Comparison of ENCODE assay signal across 11 cellular contexts in genomic region chr5:177508837-177509236, GRCh38. TPM values are rescaled to one million over a fixed set of nuclear protein-coding genes. Genes with fewer than 3 reads are reported as not detected.
DNase-seq lines count a peak whose midpoint lies in the region; ATAC-seq, FAIRE-seq and TF ChIP-seq lines count a peak whose summit lies in the region.
"Had no signal": no experiment of that assay in that cellular context is flagged by ENCODE, and none has a peak within 500 bp of the region (broad histone marks: within the 10 kb centered on the region; RNA-seq: fewer than 3 reads in every experiment).

No MANE protein-coding gene starts in this region.

- no peak for TF ChIP-seq EP300 in gastroesophageal sphincter (IDR thresholded peaks at IDR 0.05)

- H3K9me3 ChIP-seq in Loucy (ENCODE audit: insufficient read depth, low read depth, low read length) (no peaks in the 10 kb centered on the region), gastroesophageal sphincter (no peaks in the 10 kb centered on the region), small intestine (ENCODE audit: control insufficient read depth, low read depth) (no peaks in the 10 kb centered on the region)

- H4K20me1 ChIP-seq in Loucy (ENCODE audit: insufficient read depth, low read length, poor library complexity, severe bottlenecking): no peaks in the 10 kb centered on the region

- H2AFZ ChIP-seq in Loucy (ENCODE audit: low read length): no peak overlapping the region

- no peak for FAIRE-seq in small intestine (lab: Jason Lieb, UNC)

- no peak for TF ChIP-seq POLR2A in gastroesophageal sphincter (IDR thresholded peaks at IDR 0.05)

- no peaks in the 10 kb centered on the region for H3K9me2 ChIP-seq in Loucy (replicated peaks; ENCODE audit: low read depth, low read length)

- CTCF ChIA-PET in activated CD4-positive, alpha-beta memory T cell treated with anti-CD3 and anti-CD28 coated beads for 36 hours (lab: Charles Lee): interaction anchor here (0.6 to 3.2 kb wide), 5 partner anchors 8 to 898 kb away, joined by 3 to 12 read pairs (median 4); no protein-coding TSS in a partner anchor

- peak overlapping the region; percentile 57 for H3K4me2 ChIP-seq in Loucy (ENCODE audit: low read depth, low read length, poor library complexity, severe bottlenecking)

- H3K27ac ChIP-seq in gastroesophageal sphincter (peak overlapping the region in 2 of 4 donors; percentile 45 to 56), small intestine (ENCODE audit: low read depth in 1 of 2, low read length in 1 of 2) (peak overlapping the region in 1 of 2 donors; percentile 74)

- no peaks in the 10 kb centered on the region for H3K9me3 Mint-ChIP-seq in natural killer cell treated with Interleukin-12 subunit alpha and Interleukin-12 subunit beta and Interleukin-15 and Interleukin-18, amount 100 ng/mL, for 72 hours
- no peaks in the 10 kb centered on the region for H3K9me3 Mint-ChIP-seq in natural killer cell
- H3K9me3 Mint-ChIP-seq in activated CD4-positive, alpha-beta memory T cell treated with anti-CD3 and anti-CD28 coated beads for 36 hours: no peaks in the 10 kb centered on the region
- H3K9me3 Mint-ChIP-seq: neural crest cell had no signal

- no peak for ATAC-seq in natural killer cell treated with Interleukin-12 subunit alpha and Interleukin-12 subunit beta and Interleukin-15 and Interleukin-18, amount 100 ng/mL, for 72 hours
- ATAC-seq in natural killer cell: no peak
- peak; percentile 2 for ATAC-seq in esophagus mucosa
- no peak for ATAC-seq in gastroesophageal sphincter
- ATAC-seq: activated CD8-positive, alpha-beta memory T cell treated with anti-CD3 and anti-CD28 coated beads, Interleukin-2, amount 10 ng/mL, durations not matched to agents 7 days and 5 days had no signal

- peaks cover 13% of the 10 kb centered on the region; the same call in 1 of the 2 replicates for H3K79me2 ChIP-seq in Loucy (ENCODE audit: insufficient read depth, low read length)

- POLR2A ChIA-PET in activated CD4-positive, alpha-beta memory T cell treated with anti-CD3 and anti-CD28 coated beads for 36 hours (lab: Charles Lee): no interaction called here

- peaks cover 10% of the 10 kb centered on the region for H3K4me1 ChIP-seq in Loucy (ENCODE audit: insufficient read depth, low read length, poor library complexity, severe bottlenecking)
- H3K4me1 ChIP-seq in gastroesophageal sphincter: no peaks in the 10 kb centered on the region
- H3K4me1 ChIP-seq in small intestine (ENCODE audit: control insufficient read depth in 2 of 2, insufficient read depth in 1 of 2, low read depth in 1 of 2, low read length in 1 of 2): no peaks in the 10 kb centered on the region

- H3K4me3 Mint-ChIP-seq in natural killer cell treated with Interleukin-12 subunit alpha and Interleukin-12 subunit beta and Interleukin-15 and Interleukin-18, amount 100 ng/mL, for 72 hours: peak overlapping the region; percentile 76
- H3K4me3 Mint-ChIP-seq in natural killer cell: no peak overlapping the region
- H3K4me3 Mint-ChIP-seq in activated CD4-positive, alpha-beta memory T cell treated with anti-CD3 and anti-CD28 coated beads for 36 hours: no peak overlapping the region
- H3K4me3 Mint-ChIP-seq: activated CD8-positive, alpha-beta memory T cell treated with anti-CD3 and anti-CD28 coated beads, Interleukin-2, amount 10 ng/mL, durations not matched to agents 7 days and 5 days; neural crest cell had no signal

- 40 to 80% methylated on average over 2 to 5 of the region's 8 CpGs for WGBS in gastroesophageal sphincter (ENCODE audit: low coverage in 1 of 2), 2 donors
- 46 to 72% (median 57%) methylated on average over 7 to 8 of the region's 8 CpGs for WGBS in small intestine, 3 donors

- peaks cover 2% of the 10 kb centered on the region for H3K36me3 Mint-ChIP-seq in natural killer cell treated with Interleukin-12 subunit alpha and Interleukin-12 subunit beta and Interleukin-15 and Interleukin-18, amount 100 ng/mL, for 72 hours
- no peaks in the 10 kb centered on the region for H3K36me3 Mint-ChIP-seq in natural killer cell
- peaks cover 24% of the 10 kb centered on the region for H3K36me3 Mint-ChIP-seq in activated CD4-positive, alpha-beta memory T cell treated with anti-CD3 and anti-CD28 coated beads for 36 hours

- H3K9ac ChIP-seq in Loucy (ENCODE audit: low read depth, low read length, poor library complexity, severe bottlenecking): peak overlapping the region; percentile 63

- no peaks in the 10 kb centered on the region for H3F3A ChIP-seq in Loucy (ENCODE audit: low read depth)

- no peaks in the 10 kb centered on the region for H3K27me3 ChIP-seq in Loucy (ENCODE audit: insufficient read depth, low read length, poor library complexity, severe bottlenecking)
- no peaks in the 10 kb centered on the region for H3K27me3 ChIP-seq in gastroesophageal sphincter
- H3K27me3 ChIP-seq in small intestine (ENCODE audit: control insufficient read depth in 2 of 2, insufficient read depth in 2 of 2, low read length in 2 of 2): no peaks in the 10 kb centered on the region

- peak overlapping the region; percentile 57 to 81 for H3K27ac Mint-ChIP-seq in natural killer cell treated with Interleukin-12 subunit alpha and Interleukin-12 subunit beta and Interleukin-15 and Interleukin-18, amount 100 ng/mL, for 72 hours
- H3K27ac Mint-ChIP-seq in natural killer cell: no peak overlapping the region
- no peak overlapping the region for H3K27ac Mint-ChIP-seq in activated CD4-positive, alpha-beta memory T cell treated with anti-CD3 and anti-CD28 coated beads for 36 hours
- H3K27ac Mint-ChIP-seq: activated CD8-positive, alpha-beta memory T cell treated with anti-CD3 and anti-CD28 coated beads, Interleukin-2, amount 10 ng/mL, durations not matched to agents 7 days and 5 days had no signal

- H3K36me3 ChIP-seq in Loucy (ENCODE audit: insufficient read depth, low read length) (no peaks in the 10 kb centered on the region; the same call in 1 of the 2 replicates), gastroesophageal sphincter (peaks cover 0 to 43% of the 10 kb centered on the region in 2 donors), small intestine (ENCODE audit: control insufficient read depth in 2 of 2, insufficient read depth in 2 of 2, low read length in 2 of 2) (peaks cover 6 to 14% of the 10 kb centered on the region in 2 donors)

- H3K4me3 ChIP-seq in Loucy (ENCODE audit: low read length, poor library complexity, severe bottlenecking) (peak overlapping the region; percentile 48), gastroesophageal sphincter (peak overlapping the region in 1 of 2 donors; percentile 39), small intestine (ENCODE audit: low read depth in 1 of 2, low read length in 2 of 2) (no peak overlapping the region)

- intact Hi-C loops in natural killer cell (cut with micrococcal nuclease): no loop called here
- intact Hi-C loops in activated CD4-positive, alpha-beta memory T cell treated with anti-CD3 and anti-CD28 coated beads for 36 hours (cut with micrococcal nuclease): no loop called here

- peaks cover 4 to 24% of the 10 kb centered on the region in 2 donors for H3K4me1 Mint-ChIP-seq in natural killer cell treated with Interleukin-12 subunit alpha and Interleukin-12 subunit beta and Interleukin-15 and Interleukin-18, amount 100 ng/mL, for 72 hours (ENCODE audit: low read depth in 2 of 2)
- H3K4me1 Mint-ChIP-seq in natural killer cell: peaks cover 6 to 20% of the 10 kb centered on the region in 2 donors
- no peaks in the 10 kb centered on the region for H3K4me1 Mint-ChIP-seq in activated CD4-positive, alpha-beta memory T cell treated with anti-CD3 and anti-CD28 coated beads for 36 hours (ENCODE audit: low read depth)

- H3K27me3 Mint-ChIP-seq in natural killer cell treated with Interleukin-12 subunit alpha and Interleukin-12 subunit beta and Interleukin-15 and Interleukin-18, amount 100 ng/mL, for 72 hours: no peaks in the 10 kb centered on the region
- peaks cover 0 to 6% of the 10 kb centered on the region in 2 donors for H3K27me3 Mint-ChIP-seq in natural killer cell (ENCODE audit: low read depth in 2 of 2)
- no peaks in the 10 kb centered on the region for H3K27me3 Mint-ChIP-seq in activated CD4-positive, alpha-beta memory T cell treated with anti-CD3 and anti-CD28 coated beads for 36 hours
- H3K27me3 Mint-ChIP-seq: activated CD8-positive, alpha-beta memory T cell treated with anti-CD3 and anti-CD28 coated beads, Interleukin-2, amount 10 ng/mL, durations not matched to agents 7 days and 5 days had no signal

- DNase-seq in natural killer cell treated with Interleukin-12 subunit alpha and Interleukin-12 subunit beta and Interleukin-15 and Interleukin-18, amount 100 ng/mL, for 72 hours (ENCODE audit: low spot score): no peak
- DNase-seq in natural killer cell (no peak), ureter (ENCODE audit: low spot score) (no peak), small intestine (no peak)
- no peak for DNase-seq in activated CD4-positive, alpha-beta memory T cell treated with anti-CD3 and anti-CD28 coated beads for 36 hours
- DNase-seq: activated CD8-positive, alpha-beta memory T cell treated with anti-CD3 and anti-CD28 coated beads, Interleukin-2, amount 10 ng/mL, durations not matched to agents 7 days and 5 days; NCI-H524 had no signal

- TF ChIP-seq CTCF in natural killer cell (IDR thresholded peaks at IDR 0.05) (no peak), Loucy (conservative IDR thresholded peaks at IDR 0.05; ENCODE audit: low read length) (no peak), gastroesophageal sphincter (IDR thresholded peaks at IDR 0.05) (no peak)

RNA-seq across cellular contexts. Expression of gene DOK3, which starts 0.8 kb away (rescaled TPM):
- 10 to 100 TPM; 10.0 to 18.0 TPM for total RNA-seq in natural killer cell treated with Interleukin-12 subunit alpha and Interleukin-12 subunit beta and Interleukin-15 and Interleukin-18, amount 100 ng/mL, for 72 hours
- total RNA-seq in natural killer cell (10 to 100 TPM in 1 of 3 donors, 1 to 10 TPM in 2; 3.5 to 19.8 (median 9.1) TPM), esophagus mucosa (3.3 TPM), ureter (7.9 TPM), gastroesophageal sphincter (10 to 100 TPM in 1 of 4 donors, 1 to 10 TPM in 3; 6.1 to 16.6 (median 6.6) TPM)
- total RNA-seq in activated CD4-positive, alpha-beta memory T cell treated with anti-CD3 and anti-CD28 coated beads for 36 hours: 1 to 10 TPM in 1 of 2 experiments, under 1 TPM in 1; 0.52 to 1.3 TPM
- polyA plus RNA-seq in small intestine: 1 to 10 TPM; 3.1 to 6.0 (median 4.1) TPM

RNA-seq across cellular contexts. Expression of gene DDX41, which starts 7.9 kb away (rescaled TPM):
- 100 to 1,000 TPM; 162 to 168 TPM for total RNA-seq in natural killer cell treated with Interleukin-12 subunit alpha and Interleukin-12 subunit beta and Interleukin-15 and Interleukin-18, amount 100 ng/mL, for 72 hours
- 100 to 1,000 TPM in 1 of 3 donors, 10 to 100 TPM in 2; 66.6 to 106 (median 78.3) TPM for total RNA-seq in natural killer cell
- 64.2 TPM for total RNA-seq in esophagus mucosa
- total RNA-seq in ureter: 89.1 TPM
- total RNA-seq in activated CD4-positive, alpha-beta memory T cell treated with anti-CD3 and anti-CD28 coated beads for 36 hours: 100 to 1,000 TPM; 143 to 145 TPM
- total RNA-seq in gastroesophageal sphincter: 10 to 100 TPM; 64.5 to 80.8 (median 68.5) TPM
- 10 to 100 TPM; 81.9 to 93.0 (median 82.3) TPM for polyA plus RNA-seq in small intestine

RNA-seq across cellular contexts. Expression of gene PDLIM7, which starts 11.4 kb away (rescaled TPM):
- 10 to 100 TPM; 15.5 to 39.1 TPM for total RNA-seq in natural killer cell treated with Interleukin-12 subunit alpha and Interleukin-12 subunit beta and Interleukin-15 and Interleukin-18, amount 100 ng/mL, for 72 hours
- 10 to 100 TPM in 2 of 3 donors, 1 to 10 TPM in 1; 9.7 to 58.7 (median 14.7) TPM for total RNA-seq in natural killer cell
- 23.0 TPM for total RNA-seq in esophagus mucosa
- total RNA-seq in ureter: 218 TPM
- 10 to 100 TPM; 50.2 to 56.6 TPM for total RNA-seq in activated CD4-positive, alpha-beta memory T cell treated with anti-CD3 and anti-CD28 coated beads for 36 hours
- 100 to 1,000 TPM; 336 to 863 (median 437) TPM for total RNA-seq in gastroesophageal sphincter
- 10 to 100 TPM in 1 of 3 donors, 1 to 10 TPM in 2; 3.8 to 44.4 (median 8.9) TPM for polyA plus RNA-seq in small intestine

RNA-seq across cellular contexts. Expression of gene DBN1, which starts 35.4 kb away (rescaled TPM):
- 10 to 100 TPM in 1 of 2 donors, 1 to 10 TPM in 1; 7.1 to 13.3 TPM for total RNA-seq in natural killer cell treated with Interleukin-12 subunit alpha and Interleukin-12 subunit beta and Interleukin-15 and Interleukin-18, amount 100 ng/mL, for 72 hours
- 10 to 100 TPM; 13.7 to 25.2 (median 15.0) TPM for total RNA-seq in natural killer cell
- total RNA-seq in esophagus mucosa: 27.2 TPM
- 41.5 TPM for total RNA-seq in ureter
- 10 to 100 TPM; 12.1 to 15.9 TPM for total RNA-seq in activated CD4-positive, alpha-beta memory T cell treated with anti-CD3 and anti-CD28 coated beads for 36 hours
- total RNA-seq in gastroesophageal sphincter: 100 to 1,000 TPM in 3 of 4 donors, 10 to 100 TPM in 1; 87.1 to 154 (median 124) TPM
- polyA plus RNA-seq in small intestine: 10 to 100 TPM in 1 of 3 donors, 1 to 10 TPM in 2; 1.6 to 32.0 (median 5.1) TPM

RNA-seq across cellular contexts. Expression of gene FAM193B, which starts 45.5 kb away (rescaled TPM):
- total RNA-seq in natural killer cell treated with Interleukin-12 subunit alpha and Interleukin-12 subunit beta and Interleukin-15 and Interleukin-18, amount 100 ng/mL, for 72 hours: 100 to 1,000 TPM in 1 of 2 donors, 10 to 100 TPM in 1; 57.9 to 135 TPM
- total RNA-seq in natural killer cell: 100 to 1,000 TPM; 203 to 235 (median 216) TPM
- 31.6 TPM for total RNA-seq in esophagus mucosa
- total RNA-seq in ureter: 76.0 TPM
- total RNA-seq in activated CD4-positive, alpha-beta memory T cell treated with anti-CD3 and anti-CD28 coated beads for 36 hours: 10 to 100 TPM; 70.7 to 75.4 TPM
- total RNA-seq in gastroesophageal sphincter: 10 to 100 TPM; 29.7 to 90.3 (median 44.5) TPM
- polyA plus RNA-seq in small intestine: 100 to 1,000 TPM in 2 of 3 donors, 10 to 100 TPM in 1; 68.7 to 336 (median 239) TPM

Comparison
In these comparisons a context has a peak if more than half of its experiments do, and no peak if none do; other contexts are left out.
1. H3K27ac Mint-ChIP-seq: peak in natural killer cell treated with Interleukin-12 subunit alpha and Interleukin-12 subunit beta and Interleukin-15 and Interleukin-18, amount 100 ng/mL, for 72 hours (2 of 2); none in natural killer cell (0 of 2) and activated CD4-positive, alpha-beta memory T cell treated with anti-CD3 and anti-CD28 coated beads for 36 hours (single experiment).